In genomic region chr21:33554982-33555344, GRCh38 we compare ENCODE assay signal across 32 cellular contexts. TPM values are rescaled to one million over a fixed set of nuclear protein-coding genes. Genes with fewer than 3 reads are reported as not detected.
A peak's percentile ranks its signal among the peaks of the same experiment; 100 is the strongest.
DNase-seq lines count a peak whose midpoint lies in the region; ATAC-seq and TF ChIP-seq lines count a peak whose summit lies in the region.
"Had no signal": no experiment of that assay in that cellular context is flagged by ENCODE, and none has a peak within 500 bp of the region (broad histone marks: within the 10 kb centered on the region; RNA-seq: fewer than 3 reads in every experiment).

No MANE protein-coding gene starts in this region.

- no peaks in the 10 kb centered on the region for H3K4me1 ChIP-seq in Caco-2
- peaks cover 6 to 14% of the 10 kb centered on the region in 2 donors for H3K4me1 ChIP-seq in naive thymus-derived CD4-positive, alpha-beta T cell (ENCODE audit: control insufficient read depth in 2 of 2, insufficient read depth in 2 of 2, low read length in 2 of 2)
- H3K4me1 ChIP-seq: A549 had no signal

- H3K27me3 ChIP-seq in Caco-2 (replicated peaks; ENCODE audit: control insufficient read depth, insufficient read depth, low read length), result no peaks in the 10 kb centered on the region
- no peaks in the 10 kb centered on the region for H3K27me3 ChIP-seq in naive thymus-derived CD4-positive, alpha-beta T cell (ENCODE audit: control insufficient read depth in 2 of 2, insufficient read depth in 2 of 2, low read length in 2 of 2)
- no peaks in the 10 kb centered on the region for H3K27me3 ChIP-seq in WERI-Rb-1 (ENCODE audit: insufficient read depth, low read depth, severe bottlenecking)
- H3K27me3 ChIP-seq: heart left ventricle, neutrophil, right atrium auricular region had no signal

- H3K27me3 Mint-ChIP-seq in activated T-cell treated with anti-CD3 and anti-CD28 coated beads, Interleukin-2, amount 50 U/mL, for 4 hours (ENCODE audit: low read depth), result no peaks in the 10 kb centered on the region
- no peaks in the 10 kb centered on the region for H3K27me3 Mint-ChIP-seq in Caco-2 (ENCODE audit: insufficient read depth, unreplicated experiment)
- H3K27me3 Mint-ChIP-seq in activated naive CD8-positive, alpha-beta T cell treated with anti-CD3 and anti-CD28 coated beads, Interleukin-2, amount 50 U/mL, for 24 hours, result no peaks in the 10 kb centered on the region
- no peaks in the 10 kb centered on the region for H3K27me3 Mint-ChIP-seq in naive thymus-derived CD4-positive, alpha-beta T cell
- H3K27me3 Mint-ChIP-seq: stimulated activated naive CD8-positive, alpha-beta T cell treated with anti-CD3 and anti-CD28 coated beads, Interleukin-15, amount 100 ng/mL, for 72 hours had no signal

- no peak for ATAC-seq in activated T-cell treated with anti-CD3 and anti-CD28 coated beads, Interleukin-2, amount 50 U/mL, for 4 hours
- ATAC-seq in activated naive CD8-positive, alpha-beta T cell treated with anti-CD3 and anti-CD28 coated beads, Interleukin-2, amount 50 U/mL, for 24 hours, result no peak
- ATAC-seq in naive thymus-derived CD4-positive, alpha-beta T cell, result no peak
- no peak for ATAC-seq in GM21737 (IDR thresholded peaks at IDR 0.05; ENCODE audit: unreplicated experiment)
- ATAC-seq: A549; activated naive CD4-positive, alpha-beta T cell treated with anti-CD3 and anti-CD28 coated beads, Interleukin-2, amount 50 U/mL, for 72 hours; CD8-positive, alpha-beta T cell; HCT116; heart left ventricle; stimulated activated naive CD8-positive, alpha-beta T cell treated with anti-CD3 and anti-CD28 coated beads, Interleukin-15, amount 100 ng/mL, for 72 hours had no signal

- peaks cover 51% of the 10 kb centered on the region for H3K4me1 Mint-ChIP-seq in activated T-cell treated with anti-CD3 and anti-CD28 coated beads, Interleukin-2, amount 50 U/mL, for 4 hours (ENCODE audit: low read depth)
- no peaks in the 10 kb centered on the region for H3K4me1 Mint-ChIP-seq in Caco-2 (ENCODE audit: low read depth, unreplicated experiment)
- H3K4me1 Mint-ChIP-seq in activated naive CD8-positive, alpha-beta T cell treated with anti-CD3 and anti-CD28 coated beads, Interleukin-2, amount 50 U/mL, for 24 hours, result peaks cover 48% of the 10 kb centered on the region
- H3K4me1 Mint-ChIP-seq in naive thymus-derived CD4-positive, alpha-beta T cell, result peaks cover 40 to 75% (median 65%) of the 10 kb centered on the region in 7 donors

- H3K9me3 ChIP-seq in Caco-2 (no peaks in the 10 kb centered on the region), WERI-Rb-1 (ENCODE audit: severe bottlenecking) (no peaks in the 10 kb centered on the region)
- no peaks in the 10 kb centered on the region for H3K9me3 ChIP-seq in naive thymus-derived CD4-positive, alpha-beta T cell (ENCODE audit: control insufficient read depth in 2 of 3, low read length in 3 of 3)
- H3K9me3 ChIP-seq: A549, heart left ventricle, left ventricle myocardium inferior, neutrophil, right atrium auricular region, thoracic aorta had no signal

- H3K4me3 Mint-ChIP-seq in activated T-cell treated with anti-CD3 and anti-CD28 coated beads, Interleukin-2, amount 50 U/mL, for 4 hours, result peak overlapping the region; percentile 8
- no peak overlapping the region for H3K4me3 Mint-ChIP-seq in Caco-2 (ENCODE audit: unreplicated experiment)
- H3K4me3 Mint-ChIP-seq in activated naive CD8-positive, alpha-beta T cell treated with anti-CD3 and anti-CD28 coated beads, Interleukin-2, amount 50 U/mL, for 24 hours, result peak overlapping the region; percentile 35
- peak overlapping the region in 7 of 10 donors; percentile 27 to 77 (median 65) for H3K4me3 Mint-ChIP-seq in naive thymus-derived CD4-positive, alpha-beta T cell

- no TSS peak for BruUV-seq in Caco-2 (replicated peaks; lab: Mats Ljungman, UMichigan)

- H3K36me3 Mint-ChIP-seq in activated T-cell treated with anti-CD3 and anti-CD28 coated beads, Interleukin-2, amount 50 U/mL, for 4 hours (ENCODE audit: insufficient read depth), result peaks cover 65% of the 10 kb centered on the region
- peaks cover 99% of the 10 kb centered on the region for H3K36me3 Mint-ChIP-seq in Caco-2 (ENCODE audit: insufficient read depth, unreplicated experiment)
- peaks cover 86% of the 10 kb centered on the region for H3K36me3 Mint-ChIP-seq in activated naive CD8-positive, alpha-beta T cell treated with anti-CD3 and anti-CD28 coated beads, Interleukin-2, amount 50 U/mL, for 24 hours (ENCODE audit: low read depth)
- H3K36me3 Mint-ChIP-seq in naive thymus-derived CD4-positive, alpha-beta T cell, result peaks cover 24 to 83% (median 69%) of the 10 kb centered on the region in 5 donors

- POLR2A ChIA-PET in Caco-2 (lab: Charles Lee), result no interaction called here
- POLR2A ChIA-PET in naive thymus-derived CD4-positive, alpha-beta T cell (lab: Charles Lee), result interaction anchor here (0.6 to 7.3 kb wide), 3 partner anchors 10 to 46 kb away, joined by 4 to 69 read pairs (median 5); partner anchors contain the start of genes GART and SON

- no peak for TF ChIP-seq CTCF in Caco-2 (IDR thresholded peaks at IDR 0.05; ENCODE audit: insufficient read depth in 1 of 2, low read depth in 1 of 2, low read length in 1 of 2, severe bottlenecking in 1 of 2, unreplicated experiment in 1 of 2)
- no peak for TF ChIP-seq CTCF in WERI-Rb-1 (IDR thresholded peaks at IDR 0.05; ENCODE audit: low read depth, low read length)

- no peak for DNase-seq in activated T-cell treated with anti-CD3 and anti-CD28 coated beads, Interleukin-2, amount 50 U/mL, for 4 hours
- DNase-seq in activated T-cell treated with anti-CD3 and anti-CD28 coated beads, Interleukin-2, amount 50 U/mL, for 48 hours, result no peak
- no peak for DNase-seq in Caco-2
- DNase-seq in activated naive CD8-positive, alpha-beta T cell treated with anti-CD3 and anti-CD28 coated beads, Interleukin-2, amount 50 U/mL, for 24 hours, result no peak
- no peak for DNase-seq in naive thymus-derived CD4-positive, alpha-beta T cell
- no peak for DNase-seq in WERI-Rb-1
- DNase-seq in cortex of kidney (lab: John Stamatoyannopoulos, UW), result no peak
- DNase-seq: activated CD4-positive, alpha-beta T cell treated with anti-CD3 and anti-CD28 coated beads for 4 hours; aorta; CD8-positive, alpha-beta T cell; DMS 273 treated with DMSO at 0.1 percent for 48 hours; foreskin melanocyte; heart left ventricle; islet precursor cell; Kasumi-1; left ventricle myocardium inferior; mesendoderm; NCI-H1417 treated with DMSO at 0.1 percent for 48 hours; NCI-H2081 treated with DMSO at 0.1 percent for 48 hours; NCI-H2227 treated with DMSO at 0.1 percent for 48 hours; NCI-H526; PC-9; stimulated activated naive CD8-positive, alpha-beta T cell treated with anti-CD3 and anti-CD28 coated beads, Interleukin-15, amount 100 ng/mL, for 72 hours had no signal

- peak overlapping the region; percentile 10 for H3K27ac Mint-ChIP-seq in Caco-2 (ENCODE audit: unreplicated experiment)
- no peak overlapping the region for H3K27ac Mint-ChIP-seq in activated naive CD8-positive, alpha-beta T cell treated with anti-CD3 and anti-CD28 coated beads, Interleukin-2, amount 50 U/mL, for 24 hours
- peak overlapping the region in 5 of 9 donors; percentile 36 to 87 (median 61) for H3K27ac Mint-ChIP-seq in naive thymus-derived CD4-positive, alpha-beta T cell
- H3K27ac Mint-ChIP-seq: stimulated activated naive CD8-positive, alpha-beta T cell treated with anti-CD3 and anti-CD28 coated beads, Interleukin-15, amount 100 ng/mL, for 72 hours had no signal

- no peaks in the 10 kb centered on the region for H3K9me3 Mint-ChIP-seq in activated T-cell treated with anti-CD3 and anti-CD28 coated beads, Interleukin-2, amount 50 U/mL, for 4 hours
- no peaks in the 10 kb centered on the region for H3K9me3 Mint-ChIP-seq in Caco-2 (ENCODE audit: unreplicated experiment)
- no peaks in the 10 kb centered on the region for H3K9me3 Mint-ChIP-seq in activated naive CD8-positive, alpha-beta T cell treated with anti-CD3 and anti-CD28 coated beads, Interleukin-2, amount 50 U/mL, for 24 hours
- H3K9me3 Mint-ChIP-seq in naive thymus-derived CD4-positive, alpha-beta T cell, result peaks cover 0 to 3% (median 0%) of the 10 kb centered on the region in 11 donors
- H3K9me3 Mint-ChIP-seq: activated naive CD4-positive, alpha-beta T cell treated with anti-CD3 and anti-CD28 coated beads, Interleukin-2, amount 50 U/mL, for 72 hours; CD8-positive, alpha-beta T cell; stimulated activated naive CD8-positive, alpha-beta T cell treated with anti-CD3 and anti-CD28 coated beads, Interleukin-15, amount 100 ng/mL, for 72 hours had no signal

- H3K36me3 ChIP-seq in Caco-2 (ENCODE audit: control insufficient read depth, insufficient read depth, low read length) (peaks cover 17% of the 10 kb centered on the region), WERI-Rb-1 (peaks cover 98% of the 10 kb centered on the region)
- peaks cover 47 to 86% (median 58%) of the 10 kb centered on the region in 3 experiments for H3K36me3 ChIP-seq in naive thymus-derived CD4-positive, alpha-beta T cell (ENCODE audit: control insufficient read depth in 2 of 3, insufficient read depth in 3 of 3, low read length in 3 of 3)

- intact Hi-C loops in Caco-2 (cut with micrococcal nuclease; ENCODE audit: unreplicated experiment), result no loop called here
- intact Hi-C loops in naive thymus-derived CD4-positive, alpha-beta T cell (cut with micrococcal nuclease), result no loop called here

- no peak overlapping the region for H3K27ac ChIP-seq in naive thymus-derived CD4-positive, alpha-beta T cell (ENCODE audit: low read depth, low read length)
- no peak overlapping the region for H3K27ac ChIP-seq in WERI-Rb-1
- H3K27ac ChIP-seq: A549, heart left ventricle, left ventricle myocardium inferior, neutrophil, PC-9, right atrium auricular region, SK-N-MC, thoracic aorta had no signal

- CTCF ChIA-PET in Caco-2 (lab: Charles Lee), result interaction anchor here (1.4 kb wide), 1 partner anchor 51 kb away, joined by 3 read pairs; no protein-coding TSS in a partner anchor
- CTCF ChIA-PET in naive thymus-derived CD4-positive, alpha-beta T cell (lab: Charles Lee), result no interaction called here

- H3K4me3 ChIP-seq in Caco-2 (ENCODE audit: low read depth, low read length) (no peak overlapping the region), WERI-Rb-1 (ENCODE audit: low read depth, low read length) (no peak overlapping the region)
- no peak overlapping the region for H3K4me3 ChIP-seq in naive thymus-derived CD4-positive, alpha-beta T cell (ENCODE audit: low read length)
- H3K4me3 ChIP-seq: A549, heart left ventricle, left ventricle myocardium inferior, PC-9, right atrium auricular region, SK-N-MC, smooth muscle cell, thoracic aorta had no signal

RNA-seq across cellular contexts. Expression of gene SON, which starts 12.1 kb away (rescaled TPM):
- 100 to 1,000 TPM; 322 to 350 (median 332) TPM for total RNA-seq in activated T-cell treated with anti-CD3 and anti-CD28 coated beads, Interleukin-2, amount 50 U/mL, for 4 hours
- 220 and 273 TPM in 2 replicates for total RNA-seq in Caco-2 (2022)
- 100 to 1,000 TPM; 337 to 497 (median 431) TPM for total RNA-seq in naive thymus-derived CD4-positive, alpha-beta T cell
- 100 to 1,000 TPM; 481 to 546 TPM for polyA plus RNA-seq in naive thymus-derived CD4-positive, alpha-beta T cell

RNA-seq across cellular contexts. Expression of gene GART, which starts 13.0 kb away (rescaled TPM):
- total RNA-seq in activated T-cell treated with anti-CD3 and anti-CD28 coated beads, Interleukin-2, amount 50 U/mL, for 4 hours, result 100 to 1,000 TPM; 244 to 274 (median 244) TPM
- 134 and 147 TPM in 2 replicates for total RNA-seq in Caco-2 (2022)
- 10 to 100 TPM; 38.3 to 98.8 (median 71.9) TPM for total RNA-seq in naive thymus-derived CD4-positive, alpha-beta T cell
- 10 to 100 TPM; 37.3 to 56.4 TPM for polyA plus RNA-seq in naive thymus-derived CD4-positive, alpha-beta T cell

RNA-seq across cellular contexts. Expression of gene DONSON, which starts 33.5 kb away (rescaled TPM):
- total RNA-seq in activated T-cell treated with anti-CD3 and anti-CD28 coated beads, Interleukin-2, amount 50 U/mL, for 4 hours, result 10 to 100 TPM; 20.9 to 22.5 (median 22.0) TPM
- 36.2 and 36.4 TPM in 2 replicates for total RNA-seq in Caco-2 (2022)
- 10 to 100 TPM in 3 of 5 experiments, 1 to 10 TPM in 2; 8.9 to 30.8 (median 10.7) TPM for total RNA-seq in naive thymus-derived CD4-positive, alpha-beta T cell
- polyA plus RNA-seq in naive thymus-derived CD4-positive, alpha-beta T cell, result 1 to 10 TPM; 4.2 to 4.4 TPM
